Comparison of ENCODE assay signal across 1 cellular context in the genomic region with DNA sequence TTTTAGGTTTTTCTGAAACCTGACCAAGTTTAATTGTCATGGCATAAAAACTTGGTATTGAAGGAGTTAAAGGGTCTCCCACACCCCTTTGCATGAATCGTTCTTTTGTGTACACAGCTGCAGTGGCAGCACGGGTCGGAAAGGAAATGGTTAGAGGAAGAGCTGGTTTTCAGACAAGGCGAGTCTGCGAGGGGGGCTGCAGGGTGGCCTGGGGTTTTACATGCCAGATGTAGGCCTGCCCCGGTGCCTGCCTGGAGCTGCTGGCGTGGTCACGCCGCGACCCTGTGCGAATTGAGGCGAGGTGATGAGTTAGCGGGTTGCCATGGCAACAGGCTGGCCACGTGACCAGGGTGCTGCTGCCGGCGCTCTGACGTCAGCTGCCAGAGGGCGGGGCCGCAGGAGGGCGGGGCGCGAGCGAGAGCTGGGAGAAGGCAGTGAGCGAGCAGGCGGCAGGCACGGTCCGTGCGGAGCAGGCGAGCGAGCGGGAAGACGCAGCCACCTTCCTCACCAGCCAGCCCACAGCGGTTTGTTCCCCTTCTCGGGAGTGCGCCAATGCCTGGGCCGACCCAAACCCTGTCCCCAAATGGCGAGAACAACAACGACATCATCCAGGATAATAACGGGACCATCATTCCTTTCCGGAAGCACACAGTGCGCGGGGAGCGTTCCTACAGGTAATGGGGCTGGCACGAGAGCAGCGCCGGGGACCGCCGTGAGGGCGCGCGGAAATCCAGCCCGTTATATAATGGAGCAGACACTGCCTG.
TF ChIP-seq lines count a peak whose summit lies in the region.

Gene MAPRE2 (plus strand): TSS at position 426 of the 764 bp plus-strand sequence. CDS start 127 bp downstream, at position 553.

TF ChIP-seq in HepG2, 621 proteins besides CTCF, POLR2A, EP300 and RAD21 (continued from another document and continues in another):
- TF ChIP-seq, protein P1, sequence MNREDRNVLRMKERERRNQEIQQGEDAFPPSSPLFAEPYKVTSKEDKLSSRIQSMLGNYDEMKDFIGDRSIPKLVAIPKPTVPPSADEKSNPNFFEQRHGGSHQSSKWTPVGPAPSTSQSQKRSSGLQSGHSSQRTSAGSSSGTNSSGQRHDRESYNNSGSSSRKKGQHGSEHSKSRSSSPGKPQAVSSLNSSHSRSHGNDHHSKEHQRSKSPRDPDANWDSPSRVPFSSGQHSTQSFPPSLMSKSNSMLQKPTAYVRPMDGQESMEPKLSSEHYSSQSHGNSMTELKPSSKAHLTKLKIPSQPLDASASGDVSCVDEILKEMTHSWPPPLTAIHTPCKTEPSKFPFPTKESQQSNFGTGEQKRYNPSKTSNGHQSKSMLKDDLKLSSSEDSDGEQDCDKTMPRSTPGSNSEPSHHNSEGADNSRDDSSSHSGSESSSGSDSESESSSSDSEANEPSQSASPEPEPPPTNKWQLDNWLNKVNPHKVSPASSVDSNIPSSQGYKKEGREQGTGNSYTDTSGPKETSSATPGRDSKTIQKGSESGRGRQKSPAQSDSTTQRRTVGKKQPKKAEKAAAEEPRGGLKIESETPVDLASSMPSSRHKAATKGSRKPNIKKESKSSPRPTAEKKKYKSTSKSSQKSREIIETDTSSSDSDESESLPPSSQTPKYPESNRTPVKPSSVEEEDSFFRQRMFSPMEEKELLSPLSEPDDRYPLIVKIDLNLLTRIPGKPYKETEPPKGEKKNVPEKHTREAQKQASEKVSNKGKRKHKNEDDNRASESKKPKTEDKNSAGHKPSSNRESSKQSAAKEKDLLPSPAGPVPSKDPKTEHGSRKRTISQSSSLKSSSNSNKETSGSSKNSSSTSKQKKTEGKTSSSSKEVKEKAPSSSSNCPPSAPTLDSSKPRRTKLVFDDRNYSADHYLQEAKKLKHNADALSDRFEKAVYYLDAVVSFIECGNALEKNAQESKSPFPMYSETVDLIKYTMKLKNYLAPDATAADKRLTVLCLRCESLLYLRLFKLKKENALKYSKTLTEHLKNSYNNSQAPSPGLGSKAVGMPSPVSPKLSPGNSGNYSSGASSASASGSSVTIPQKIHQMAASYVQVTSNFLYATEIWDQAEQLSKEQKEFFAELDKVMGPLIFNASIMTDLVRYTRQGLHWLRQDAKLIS (CRISPR knock-in tag; IDR thresholded peaks at IDR 0.05), result no peak
- TF ChIP-seq ESRRA (CRISPR knock-in tag; IDR thresholded peaks at IDR 0.05; ENCODE audit: low read depth) (no peak), RBFOX2 (IDR thresholded peaks at IDR 0.05; ENCODE audit: low read depth, low read length) (peak; percentile 86), SOX5 (CRISPR knock-in tag; IDR thresholded peaks at IDR 0.05; ENCODE audit: borderline replicate concordance) (0 out of 2 replicates have a peak, but pooled peaks have one; percentile 28), PAF1 (CRISPR knock-in tag; IDR thresholded peaks at IDR 0.05) (no peak), KDM5A (IDR thresholded peaks at IDR 0.05; ENCODE audit: borderline replicate concordance, low read length) (no peak), GTF2F1 (IDR thresholded peaks at IDR 0.05; ENCODE audit: low read length) (no peak), KDM1A (CRISPR knock-in tag; IDR thresholded peaks at IDR 0.05) (no peak; the same call in 1 of the 2 replicates), PHF20 (CRISPR knock-in tag; IDR thresholded peaks at IDR 0.05) (no peak; the same call in 1 of the 2 replicates), JUN (CRISPR knock-in tag; IDR thresholded peaks at IDR 0.05) (no peak), XRCC5 (optimal IDR thresholded peaks at IDR 0.05; ENCODE audit: low read length) (peak; percentile 54), KDM2A (CRISPR knock-in tag; IDR thresholded peaks at IDR 0.05; ENCODE audit: borderline replicate concordance, low read depth) (peak; percentile 80; the same call in 1 of the 2 replicates), CBX1 (IDR thresholded peaks at IDR 0.05; ENCODE audit: low read depth) (peak; percentile 88), ZNF607 (CRISPR knock-in tag; IDR thresholded peaks at IDR 0.05; ENCODE audit: borderline replicate concordance) (0 out of 2 replicates have a peak, but pooled peaks have one; percentile 28), BCLAF1 (IDR thresholded peaks at IDR 0.05) (no peak), CBFB (CRISPR knock-in tag; IDR thresholded peaks at IDR 0.05) (no peak), ZNF703 (CRISPR knock-in tag; IDR thresholded peaks at IDR 0.05; ENCODE audit: borderline replicate concordance) (no peak), HOXA7 (CRISPR knock-in tag; IDR thresholded peaks at IDR 0.05) (no peak), TRAFD1 (CRISPR knock-in tag; IDR thresholded peaks at IDR 0.05; ENCODE audit: borderline replicate concordance) (peak; percentile 55; the same call in 1 of the 2 replicates), ZSCAN21 (CRISPR knock-in tag; IDR thresholded peaks at IDR 0.05; ENCODE audit: borderline replicate concordance) (peak; percentile 36; the same call in 1 of the 2 replicates), ZNF256 (CRISPR knock-in tag; conservative IDR thresholded peaks at IDR 0.05) (no peak), ZFY (CRISPR knock-in tag; IDR thresholded peaks at IDR 0.05) (peak; percentile 73), ZNF44 (CRISPR knock-in tag; IDR thresholded peaks at IDR 0.05) (0 out of 2 replicates have a peak, but pooled peaks have one; percentile 30), ETV6 (CRISPR knock-in tag; conservative IDR thresholded peaks at IDR 0.05) (no peak), RXRB (CRISPR knock-in tag; IDR thresholded peaks at IDR 0.05; ENCODE audit: borderline replicate concordance) (no peak), PHF8 (CRISPR knock-in tag; IDR thresholded peaks at IDR 0.05) (peak; percentile 73), ZXDC (CRISPR knock-in tag; IDR thresholded peaks at IDR 0.05) (no peak), MXI1 (IDR thresholded peaks at IDR 0.05; ENCODE audit: borderline replicate concordance, low read depth, low read length) (peak; percentile 97; the same call in 2 of the 3 replicates)
- TF ChIP-seq, protein P2, sequence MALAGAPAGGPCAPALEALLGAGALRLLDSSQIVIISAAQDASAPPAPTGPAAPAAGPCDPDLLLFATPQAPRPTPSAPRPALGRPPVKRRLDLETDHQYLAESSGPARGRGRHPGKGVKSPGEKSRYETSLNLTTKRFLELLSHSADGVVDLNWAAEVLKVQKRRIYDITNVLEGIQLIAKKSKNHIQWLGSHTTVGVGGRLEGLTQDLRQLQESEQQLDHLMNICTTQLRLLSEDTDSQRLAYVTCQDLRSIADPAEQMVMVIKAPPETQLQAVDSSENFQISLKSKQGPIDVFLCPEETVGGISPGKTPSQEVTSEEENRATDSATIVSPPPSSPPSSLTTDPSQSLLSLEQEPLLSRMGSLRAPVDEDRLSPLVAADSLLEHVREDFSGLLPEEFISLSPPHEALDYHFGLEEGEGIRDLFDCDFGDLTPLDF (CRISPR knock-in tag; IDR thresholded peaks at IDR 0.05), result no peak
- TF ChIP-seq, protein P3, sequence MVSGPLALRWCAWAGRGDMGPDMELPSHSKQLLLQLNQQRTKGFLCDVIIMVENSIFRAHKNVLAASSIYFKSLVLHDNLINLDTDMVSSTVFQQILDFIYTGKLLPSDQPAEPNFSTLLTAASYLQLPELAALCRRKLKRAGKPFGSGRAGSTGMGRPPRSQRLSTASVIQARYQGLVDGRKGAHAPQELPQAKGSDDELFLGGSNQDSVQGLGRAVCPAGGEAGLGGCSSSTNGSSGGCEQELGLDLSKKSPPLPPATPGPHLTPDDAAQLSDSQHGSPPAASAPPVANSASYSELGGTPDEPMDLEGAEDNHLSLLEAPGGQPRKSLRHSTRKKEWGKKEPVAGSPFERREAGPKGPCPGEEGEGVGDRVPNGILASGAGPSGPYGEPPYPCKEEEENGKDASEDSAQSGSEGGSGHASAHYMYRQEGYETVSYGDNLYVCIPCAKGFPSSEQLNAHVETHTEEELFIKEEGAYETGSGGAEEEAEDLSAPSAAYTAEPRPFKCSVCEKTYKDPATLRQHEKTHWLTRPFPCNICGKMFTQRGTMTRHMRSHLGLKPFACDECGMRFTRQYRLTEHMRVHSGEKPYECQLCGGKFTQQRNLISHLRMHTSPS (CRISPR knock-in tag; IDR thresholded peaks at IDR 0.05; ENCODE audit: low read depth), result 0 out of 2 replicates have a peak, but pooled peaks have one; percentile 19
- TF ChIP-seq, protein P4, sequence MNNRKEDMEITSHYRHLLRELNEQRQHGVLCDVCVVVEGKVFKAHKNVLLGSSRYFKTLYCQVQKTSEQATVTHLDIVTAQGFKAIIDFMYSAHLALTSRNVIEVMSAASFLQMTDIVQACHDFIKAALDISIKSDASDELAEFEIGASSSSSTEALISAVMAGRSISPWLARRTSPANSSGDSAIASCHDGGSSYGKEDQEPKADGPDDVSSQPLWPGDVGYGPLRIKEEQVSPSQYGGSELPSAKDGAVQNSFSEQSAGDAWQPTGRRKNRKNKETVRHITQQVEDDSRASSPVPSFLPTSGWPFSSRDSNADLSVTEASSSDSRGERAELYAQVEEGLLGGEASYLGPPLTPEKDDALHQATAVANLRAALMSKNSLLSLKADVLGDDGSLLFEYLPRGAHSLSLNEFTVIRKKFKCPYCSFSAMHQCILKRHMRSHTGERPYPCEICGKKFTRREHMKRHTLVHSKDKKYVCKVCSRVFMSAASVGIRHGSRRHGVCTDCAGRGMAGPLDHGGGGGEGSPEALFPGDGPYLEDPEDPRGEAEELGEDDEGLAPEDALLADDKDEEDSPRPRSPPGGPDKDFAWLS (CRISPR knock-in tag; IDR thresholded peaks at IDR 0.05; ENCODE audit: borderline replicate concordance), result no peak
- TF ChIP-seq, protein P5, sequence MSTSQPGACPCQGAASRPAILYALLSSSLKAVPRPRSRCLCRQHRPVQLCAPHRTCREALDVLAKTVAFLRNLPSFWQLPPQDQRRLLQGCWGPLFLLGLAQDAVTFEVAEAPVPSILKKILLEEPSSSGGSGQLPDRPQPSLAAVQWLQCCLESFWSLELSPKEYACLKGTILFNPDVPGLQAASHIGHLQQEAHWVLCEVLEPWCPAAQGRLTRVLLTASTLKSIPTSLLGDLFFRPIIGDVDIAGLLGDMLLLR (CRISPR knock-in tag; IDR thresholded peaks at IDR 0.05), result no peak
- TF ChIP-seq, protein P6, sequence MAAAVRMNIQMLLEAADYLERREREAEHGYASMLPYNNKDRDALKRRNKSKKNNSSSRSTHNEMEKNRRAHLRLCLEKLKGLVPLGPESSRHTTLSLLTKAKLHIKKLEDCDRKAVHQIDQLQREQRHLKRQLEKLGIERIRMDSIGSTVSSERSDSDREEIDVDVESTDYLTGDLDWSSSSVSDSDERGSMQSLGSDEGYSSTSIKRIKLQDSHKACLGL (CRISPR knock-in tag; IDR thresholded peaks at IDR 0.05), result peak; percentile 87; the same call in 1 of the 2 replicates
- TF ChIP-seq, protein P7, sequence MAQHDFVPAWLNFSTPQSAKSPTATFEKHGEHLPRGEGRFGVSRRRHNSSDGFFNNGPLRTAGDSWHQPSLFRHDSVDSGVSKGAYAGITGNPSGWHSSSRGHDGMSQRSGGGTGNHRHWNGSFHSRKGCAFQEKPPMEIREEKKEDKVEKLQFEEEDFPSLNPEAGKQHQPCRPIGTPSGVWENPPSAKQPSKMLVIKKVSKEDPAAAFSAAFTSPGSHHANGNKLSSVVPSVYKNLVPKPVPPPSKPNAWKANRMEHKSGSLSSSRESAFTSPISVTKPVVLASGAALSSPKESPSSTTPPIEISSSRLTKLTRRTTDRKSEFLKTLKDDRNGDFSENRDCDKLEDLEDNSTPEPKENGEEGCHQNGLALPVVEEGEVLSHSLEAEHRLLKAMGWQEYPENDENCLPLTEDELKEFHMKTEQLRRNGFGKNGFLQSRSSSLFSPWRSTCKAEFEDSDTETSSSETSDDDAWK (CRISPR knock-in tag; IDR thresholded peaks at IDR 0.05), result no peak
